8 cellular contexts compared by ENCODE assay signal in genomic region chr9:36486454-36486932, GRCh38.
DNase-seq lines count a peak whose midpoint lies in the region; ATAC-seq and TF ChIP-seq lines count a peak whose summit lies in the region.

No MANE protein-coding gene starts in this region.

- no peaks in the 10 kb centered on the region for H3F3A ChIP-seq in PC-3 (ENCODE audit: low read length, unreplicated experiment)

- H3K9ac ChIP-seq in PC-3 (ENCODE audit: low read length): peak overlapping the region; percentile 71

- CTCF ChIA-PET in BJ (lab: Yijun Ruan, JAX) (interaction anchor here (0.6 to 2.0 kb wide), 5 partner anchors 10 to 550 kb away, joined by 3 to 6 read pairs (median 5); no protein-coding TSS in a partner anchor), PC-3 (lab: Charles Lee) (no interaction called here)

- intact Hi-C loops in PC-3 (cut with micrococcal nuclease): no loop called here
- intact Hi-C loops in lower lobe of right lung (cut with DNase I): no loop called here
- intact Hi-C loops in testis (cut with DNase I; ENCODE audit: low total_unique reads): no loop called here

- peak overlapping the region; percentile 95 for H3K4me2 ChIP-seq in PC-3 (ENCODE audit: low read length)

- peaks cover 30% of the 10 kb centered on the region for H3K79me2 ChIP-seq in PC-3 (ENCODE audit: low read length)

- H3K9me3 ChIP-seq in PC-3 (ENCODE audit: low read length): no peaks in the 10 kb centered on the region
- no peaks in the 10 kb centered on the region for H3K9me3 ChIP-seq in lower lobe of right lung
- H3K9me3 ChIP-seq in testis: no peaks in the 10 kb centered on the region

- WGBS in testis, 2 donors: 0% methylated on average over 18 to 22 of the region's 22 CpGs

- BruUV-seq in PC-3 (replicated peaks; lab: Mats Ljungman, UMichigan): no TSS peak

- no peaks in the 10 kb centered on the region for H3K27me3 ChIP-seq in BJ (ENCODE audit: control insufficient read depth, insufficient read depth, low read length)
- no peaks in the 10 kb centered on the region for H3K27me3 ChIP-seq in PC-3 (ENCODE audit: low read length)
- H3K27me3 ChIP-seq in lower lobe of right lung (ENCODE audit: low read depth): no peaks in the 10 kb centered on the region
- no peaks in the 10 kb centered on the region for H3K27me3 ChIP-seq in testis

- DNase-seq in BJ (ENCODE audit: low read depth) (no peak), PC-3 (no peak), lower lobe of right lung (no peak), testis (peak; percentile 24), pons (ENCODE audit: low spot score) (no peak), GOT3 (lab: John Stamatoyannopoulos, UW) (no peak)
- DNase-seq in central memory CD4-positive, alpha-beta T cell: peak; percentile 22

- TF ChIP-seq POLR2A in testis (IDR thresholded peaks at IDR 0.05): no peak

- TF ChIP-seq CTCF in BJ (IDR thresholded peaks at IDR 0.05; ENCODE audit: insufficient read depth, low read depth, low read length) (no peak), PC-3 (conservative IDR thresholded peaks at IDR 0.05; ENCODE audit: low read depth, low read length) (no peak), lower lobe of right lung (IDR thresholded peaks at IDR 0.05) (no peak), testis (IDR thresholded peaks at IDR 0.05) (no peak)

- ATAC-seq in GM21367 (IDR thresholded peaks at IDR 0.05; ENCODE audit: unreplicated experiment) (peak; percentile 0), PC-3 (no peak), lower lobe of right lung (peak; percentile 0 to 1)

- no peaks in the 10 kb centered on the region; the same call in 1 of the 2 replicates for H3K4me1 ChIP-seq in PC-3 (ENCODE audit: insufficient read depth, low read length)
- H3K4me1 ChIP-seq in lower lobe of right lung: peaks cover 33% of the 10 kb centered on the region
- peaks cover 21% of the 10 kb centered on the region for H3K4me1 ChIP-seq in testis

- POLR2A ChIA-PET in BJ (lab: Charles Lee) (no interaction called here), PC-3 (lab: Charles Lee; ENCODE audit: unreplicated experiment) (no interaction called here)

- H3K27ac ChIP-seq in PC-3 (ENCODE audit: low read length) (no peak overlapping the region), lower lobe of right lung (peak overlapping the region; percentile 88), testis (peak overlapping the region; percentile 91 to 98)

- H3K4me3 ChIP-seq in BJ (ENCODE audit: low read depth, low read length): peak overlapping the region; percentile 91
- peak overlapping the region; percentile 93 for H3K4me3 ChIP-seq in PC-3 (ENCODE audit: low read length)
- peak overlapping the region; percentile 79 for H3K4me3 ChIP-seq in lower lobe of right lung
- H3K4me3 ChIP-seq in testis: peak overlapping the region; percentile 89 to 94

- H3K36me3 ChIP-seq in BJ (ENCODE audit: control insufficient read depth, insufficient read depth, low read length) (no peaks in the 10 kb centered on the region), PC-3 (ENCODE audit: low read depth, low read length) (no peaks in the 10 kb centered on the region), lower lobe of right lung (no peaks in the 10 kb centered on the region), testis (ENCODE audit: low read depth, missing control alignments) (no peaks in the 10 kb centered on the region)

- no peaks in the 10 kb centered on the region for H4K20me1 ChIP-seq in PC-3 (ENCODE audit: low read length)

- peak overlapping the region; percentile 78 for H2AFZ ChIP-seq in PC-3 (ENCODE audit: low read length)

- H3K9me2 ChIP-seq in PC-3 (replicated peaks; ENCODE audit: low read length): no peaks in the 10 kb centered on the region

Comparison
In these comparisons a context has a peak if more than half of its experiments do, and no peak if none do; other contexts are left out.
1. DNase-seq: peak in central memory CD4-positive, alpha-beta T cell (single experiment) and testis (single experiment); none in BJ (single experiment), PC-3 (single experiment), lower lobe of right lung (single experiment), pons (single experiment) and GOT3 (single experiment).
2. Peak in every context shown above with its lines, with median percentiles within 50 percentile points of each other: H3K4me3 ChIP-seq.